In genomic region chr13:111903143-111903542, GRCh38 we compare ENCODE assay signal across 16 cellular contexts.
"Had no signal": no experiment of that assay in that cellular context is flagged by ENCODE, and none has a peak within 500 bp of the region (broad histone marks: within the 10 kb centered on the region; RNA-seq: fewer than 3 reads in every experiment).

No MANE protein-coding gene starts in this region.

- DNase-seq: activated CD4-positive, alpha-beta T cell treated with anti-CD3 and anti-CD28 coated beads, Interleukin-2, amount 50 U/mL, for 48 hours; activated T-cell treated with anti-CD3 and anti-CD28 coated beads, Interleukin-2, amount 50 U/mL, for 48 hours; anterior cingulate cortex; brain microvascular endothelial cell; cortex of kidney; effector memory CD4-positive, alpha-beta T cell; foreskin melanocyte; left colon; naive B cell; thyroid gland had no signal

- H3K4me3 Mint-ChIP-seq: central memory CD8-positive, alpha-beta T cell; naive B cell; neural progenitor cell; stimulated activated memory B cell treated with anti-CD40 and anti-IgM and Interleukin-4, amounts not matched to agents 10 μg/mL and 1 μg/mL and 100 μg/mL, for 72 hours; T-helper 2 cell treated with Interferon-gamma antibody and Interleukin-4, amounts not matched to agents 5 μg/mL and 100 μg/mL, for 36 hours had no signal

- H3K4me3 ChIP-seq: lung, neural progenitor cell, pancreas, thyroid gland had no signal

- H3K27me3 Mint-ChIP-seq: central memory CD8-positive, alpha-beta T cell; stimulated activated memory B cell treated with anti-CD40 and anti-IgM and Interleukin-4, amounts not matched to agents 10 μg/mL and 1 μg/mL and 100 μg/mL, for 72 hours had no signal

- H3K27ac Mint-ChIP-seq: naive B cell; stimulated activated memory B cell treated with anti-CD40 and anti-IgM and Interleukin-4, amounts not matched to agents 10 μg/mL and 1 μg/mL and 100 μg/mL, for 72 hours; T-helper 2 cell treated with Interferon-gamma antibody and Interleukin-4, amounts not matched to agents 5 μg/mL and 100 μg/mL, for 36 hours had no signal

- H3K9me3 Mint-ChIP-seq: T-helper 2 cell treated with Interferon-gamma antibody and Interleukin-4, amounts not matched to agents 5 μg/mL and 100 μg/mL, for 36 hours had no signal

- H3K4me2 ChIP-seq: neural progenitor cell had no signal

- H3K27ac ChIP-seq: brain microvascular endothelial cell, neural progenitor cell, pancreas, thyroid gland had no signal

- H3K9me3 ChIP-seq: pancreas, thyroid gland had no signal

- ATAC-seq: left colon; pancreas; stimulated activated memory B cell treated with anti-CD40 and anti-IgM and Interleukin-4, amounts not matched to agents 10 μg/mL and 1 μg/mL and 100 μg/mL, for 72 hours had no signal

- H3K9ac ChIP-seq: neural progenitor cell had no signal

- H3K27me3 ChIP-seq: brain microvascular endothelial cell, neural progenitor cell, pancreas, thyroid gland had no signal

- H3K36me3 ChIP-seq: brain microvascular endothelial cell, neural progenitor cell, pancreas, thyroid gland had no signal

- H2AFZ ChIP-seq: neural progenitor cell had no signal

- H3K36me3 Mint-ChIP-seq: naive B cell; neural progenitor cell; stimulated activated memory B cell treated with anti-CD40 and anti-IgM and Interleukin-4, amounts not matched to agents 10 μg/mL and 1 μg/mL and 100 μg/mL, for 72 hours had no signal

- H3K4me1 ChIP-seq: pancreas had no signal

- H3K4me1 Mint-ChIP-seq: central memory CD8-positive, alpha-beta T cell; naive B cell; stimulated activated memory B cell treated with anti-CD40 and anti-IgM and Interleukin-4, amounts not matched to agents 10 μg/mL and 1 μg/mL and 100 μg/mL, for 72 hours had no signal
